8 cellular contexts compared by ENCODE assay signal in genomic region chr3:23945903-23946751, GRCh38. TPM values are rescaled to one million over a fixed set of nuclear protein-coding genes. Genes with fewer than 3 reads are reported as not detected.
DNase-seq lines count a peak whose midpoint lies in the region; ATAC-seq and TF ChIP-seq lines count a peak whose summit lies in the region.

No MANE protein-coding gene starts in this region.

- peak overlapping the region; percentile 85 for H3K4me3 Mint-ChIP-seq in activated CD4-positive, alpha-beta T cell treated with anti-CD3 and anti-CD28 coated beads, Interleukin-2, amount 10 ng/mL, durations not matched to agents 24 days and 14 days

- peaks cover 2% of the 10 kb centered on the region for H3K36me3 Mint-ChIP-seq in activated CD4-positive, alpha-beta T cell treated with anti-CD3 and anti-CD28 coated beads, Interleukin-2, amount 10 ng/mL, durations not matched to agents 24 days and 14 days (ENCODE audit: low read depth)

- H3K9me3 Mint-ChIP-seq in activated CD4-positive, alpha-beta T cell treated with anti-CD3 and anti-CD28 coated beads, Interleukin-2, amount 10 ng/mL, durations not matched to agents 24 days and 14 days: no peaks in the 10 kb centered on the region

- TF ChIP-seq CTCF in C4-2B (conservative IDR thresholded peaks at IDR 0.05) (no peak), coronary artery (IDR thresholded peaks at IDR 0.05) (no peak)

- peak overlapping the region; percentile 88 for H3K27ac ChIP-seq in C4-2B
- H3K27ac ChIP-seq in coronary artery: peak overlapping the region; percentile 92 to 96

- H3K27ac Mint-ChIP-seq in activated CD4-positive, alpha-beta T cell treated with anti-CD3 and anti-CD28 coated beads, Interleukin-2, amount 10 ng/mL, durations not matched to agents 24 days and 14 days: peak overlapping the region; percentile 87

- H3K4me1 Mint-ChIP-seq in activated CD4-positive, alpha-beta T cell treated with anti-CD3 and anti-CD28 coated beads, Interleukin-2, amount 10 ng/mL, durations not matched to agents 24 days and 14 days: peaks cover 26% of the 10 kb centered on the region

- ATAC-seq in GM19351 (IDR thresholded peaks at IDR 0.05; ENCODE audit: unreplicated experiment) (peak; percentile 70), HG03469 (IDR thresholded peaks at IDR 0.05; ENCODE audit: unreplicated experiment) (peak; percentile 54), left lobe of liver (peak; percentile 87)

- peak overlapping the region; percentile 82 for H3K4me3 ChIP-seq in coronary artery

- H3K27me3 Mint-ChIP-seq in activated CD4-positive, alpha-beta T cell treated with anti-CD3 and anti-CD28 coated beads, Interleukin-2, amount 10 ng/mL, durations not matched to agents 24 days and 14 days: peaks cover 33% of the 10 kb centered on the region

- DNase-seq in NCI-H524 treated with DMSO at 0.1 percent for 48 hours (lab: John Stamatoyannopoulos, UW): peak; percentile 64
- DNase-seq in activated CD4-positive, alpha-beta T cell treated with anti-CD3 and anti-CD28 coated beads, Interleukin-2, amount 10 ng/mL, durations not matched to agents 24 days and 14 days: peak; percentile 97
- DNase-seq in coronary artery (ENCODE audit: low spot score): peak; percentile 97
- DNase-seq in left lobe of liver (ENCODE audit: low spot score): peak; percentile 99
- peak; percentile 97 to 98 for DNase-seq in stimulated activated CD4-positive, alpha-beta T cell treated with anti-CD3 and anti-CD28 coated beads, Interleukin-2, amount 100 ng/mL, for 24 hours

- intact Hi-C loops in activated CD4-positive, alpha-beta T cell treated with anti-CD3 and anti-CD28 coated beads, Interleukin-2, amount 10 ng/mL, durations not matched to agents 24 days and 14 days (cut with micrococcal nuclease): loop anchor here (1.0 kb wide), 2 partner anchors 29 to 136 kb away; partner anchors contain the start of gene RPL15

RNA-seq across cellular contexts. Expression of gene NR1D2, which starts 1.0 kb away (rescaled TPM):
- total RNA-seq in activated CD4-positive, alpha-beta T cell treated with anti-CD3 and anti-CD28 coated beads, Interleukin-2, amount 10 ng/mL, durations not matched to agents 24 days and 14 days: 3.0 and 3.1 TPM in 2 replicates
- 20.1 TPM for total RNA-seq in left lobe of liver

RNA-seq across cellular contexts. Expression of gene RPL15, which starts 29.2 kb away (rescaled TPM):
- total RNA-seq in activated CD4-positive, alpha-beta T cell treated with anti-CD3 and anti-CD28 coated beads, Interleukin-2, amount 10 ng/mL, durations not matched to agents 24 days and 14 days: 1,840 and 1,850 TPM in 2 replicates
- 532 TPM for total RNA-seq in left lobe of liver

RNA-seq across cellular contexts. Expression of gene NKIRAS1, which starts 29.3 kb away (rescaled TPM):
- total RNA-seq in activated CD4-positive, alpha-beta T cell treated with anti-CD3 and anti-CD28 coated beads, Interleukin-2, amount 10 ng/mL, durations not matched to agents 24 days and 14 days: 4.8 and 5.2 TPM in 2 replicates
- total RNA-seq in left lobe of liver: 7.2 TPM

Comparison
In these comparisons a context has a peak if more than half of its experiments do, and no peak if none do; other contexts are left out.
1. Peak in every context shown above with its lines: DNase-seq, ATAC-seq, H3K4me3 ChIP-seq and H3K27ac ChIP-seq.